Comparison of ENCODE assay signal across 19 cellular contexts in genomic region chr6:167462913-167463312, GRCh38.
A peak's percentile ranks its signal among the peaks of the same experiment; 100 is the strongest.
DNase-seq lines count a peak whose midpoint lies in the region; ATAC-seq and TF ChIP-seq lines count a peak whose summit lies in the region.
"Had no signal": no experiment of that assay in that cellular context is flagged by ENCODE, and none has a peak within 500 bp of the region (broad histone marks: within the 10 kb centered on the region; RNA-seq: fewer than 3 reads in every experiment).

No MANE protein-coding gene starts in this region.

- no peak overlapping the region for H3K4me3 Mint-ChIP-seq in endodermal cell
- H3K4me3 Mint-ChIP-seq: CD8-positive, alpha-beta T cell; HFFc6 had no signal

- H3K36me3 ChIP-seq in right atrium auricular region (no peaks in the 10 kb centered on the region), endodermal cell (ENCODE audit: control insufficient read depth, insufficient read depth, low read length) (no peaks in the 10 kb centered on the region), neuronal stem cell (replicated peaks in 1 of 2; ENCODE audit: control insufficient read depth in 2 of 2, insufficient read depth in 2 of 2, low read length in 2 of 2) (no peaks in the 10 kb centered on the region), MM.1S (replicated peaks; ENCODE audit: insufficient read depth, low read length) (no peaks in the 10 kb centered on the region)
- H3K36me3 ChIP-seq: BLaER1 treated with 17β-estradiol and CSF1 and Interleukin-3, amounts not matched to agents 10 nM and 100 nM had no signal

- no peak overlapping the region for H3K27ac Mint-ChIP-seq in endodermal cell
- H3K27ac Mint-ChIP-seq: CD8-positive, alpha-beta T cell; HFFc6 had no signal

- H2AFZ ChIP-seq in neuronal stem cell (ENCODE audit: low read length) (no peak overlapping the region), MM.1S (ENCODE audit: low read length) (no peak overlapping the region)

- no peak overlapping the region for H3K23ac ChIP-seq in neuronal stem cell (ENCODE audit: low read depth, low read length, poor library complexity)

- H3K4me3 ChIP-seq in right atrium auricular region = no peak overlapping the region
- no peak overlapping the region for H3K4me3 ChIP-seq in endodermal cell (ENCODE audit: low read length)
- no peak overlapping the region for H3K4me3 ChIP-seq in neuronal stem cell (ENCODE audit: low read length in 2 of 2)
- H3K4me3 ChIP-seq in MM.1S (ENCODE audit: low read length) = no peak overlapping the region
- H3K4me3 ChIP-seq: BLaER1 treated with 17β-estradiol and CSF1 and Interleukin-3, amounts not matched to agents 10 nM and 100 nM; GM12878 had no signal

- H3K9me3 Mint-ChIP-seq in endodermal cell = no peaks in the 10 kb centered on the region
- H3K9me3 Mint-ChIP-seq: CD8-positive, alpha-beta T cell had no signal

- H3K27ac ChIP-seq in right atrium auricular region = no peak overlapping the region
- no peak overlapping the region for H3K27ac ChIP-seq in endodermal cell (ENCODE audit: low read depth, low read length)
- no peak overlapping the region for H3K27ac ChIP-seq in neuronal stem cell (replicated peaks; ENCODE audit: low read length)
- no peak overlapping the region for H3K27ac ChIP-seq in MM.1S (ENCODE audit: low read length)
- H3K27ac ChIP-seq: BLaER1 treated with 17β-estradiol and CSF1 and Interleukin-3, amounts not matched to agents 10 nM and 100 nM; HL-60 had no signal

- no peaks in the 10 kb centered on the region for H3K27me3 Mint-ChIP-seq in endodermal cell (ENCODE audit: insufficient read depth)

- no peaks in the 10 kb centered on the region for H3K4me1 Mint-ChIP-seq in endodermal cell

- H2BK15ac ChIP-seq in neuronal stem cell (ENCODE audit: low read length) = no peak overlapping the region

- H3K9me3 ChIP-seq in right atrium auricular region = no peaks in the 10 kb centered on the region
- H3K9me3 ChIP-seq in endodermal cell (ENCODE audit: control insufficient read depth, low read length) = no peaks in the 10 kb centered on the region
- no peaks in the 10 kb centered on the region for H3K9me3 ChIP-seq in neuronal stem cell (replicated peaks in 1 of 2; ENCODE audit: control insufficient read depth in 2 of 2, insufficient read depth in 1 of 2, low read depth in 1 of 2, low read length in 2 of 2)
- H3K9me3 ChIP-seq in MM.1S (replicated peaks; ENCODE audit: insufficient read depth, low read length) = no peaks in the 10 kb centered on the region
- H3K9me3 ChIP-seq: BLaER1 treated with 17β-estradiol and CSF1 and Interleukin-3, amounts not matched to agents 10 nM and 100 nM had no signal

- H3K4me2 ChIP-seq in neuronal stem cell (ENCODE audit: insufficient read depth, low read length, poor library complexity, severe bottlenecking) (no peak overlapping the region), MM.1S (ENCODE audit: low read depth, low read length) (no peak overlapping the region)
- H3K4me2 ChIP-seq: BLaER1 treated with 17β-estradiol and CSF1 and Interleukin-3, amounts not matched to agents 10 nM and 100 nM had no signal

- H3F3A ChIP-seq in MM.1S (ENCODE audit: insufficient read depth, low read length) = no peaks in the 10 kb centered on the region

- intact Hi-C loops in Right ventricle myocardium inferior (cut with DNase I) = no loop called here

- no peak overlapping the region for H2BK12ac ChIP-seq in neuronal stem cell (ENCODE audit: low read length)

- no peak overlapping the region for H3K9ac ChIP-seq in endodermal cell (ENCODE audit: extremely low read depth, low read length, poor library complexity, severe bottlenecking)
- no peak overlapping the region for H3K9ac ChIP-seq in neuronal stem cell (ENCODE audit: low read depth, low read length, poor library complexity)
- H3K9ac ChIP-seq in MM.1S (ENCODE audit: low read length) = no peak overlapping the region
- H3K9ac ChIP-seq: BLaER1 treated with 17β-estradiol and CSF1 and Interleukin-3, amounts not matched to agents 10 nM and 100 nM had no signal

- TF ChIP-seq CTCF in right atrium auricular region (IDR thresholded peaks at IDR 0.05) (no peak), endodermal cell (conservative IDR thresholded peaks at IDR 0.05) (no peak), omental fat pad (IDR thresholded peaks at IDR 0.05) (no peak), MM.1S (IDR thresholded peaks at IDR 0.05; ENCODE audit: low read length) (no peak)

- no peak for ATAC-seq in Right ventricle myocardium inferior
- no peak for ATAC-seq in omental fat pad (ENCODE audit: low FRiP score)
- ATAC-seq: CD8-positive, alpha-beta T cell; GM12878 had no signal

- H3K14ac ChIP-seq in neuronal stem cell (ENCODE audit: low read length) = no peak overlapping the region

- H3K36me3 Mint-ChIP-seq in endodermal cell (ENCODE audit: low read depth) = no peaks in the 10 kb centered on the region
- H3K36me3 Mint-ChIP-seq: CD8-positive, alpha-beta T cell had no signal

- no peaks in the 10 kb centered on the region for H3K79me2 ChIP-seq in MM.1S (ENCODE audit: low read length)

- no peak overlapping the region for H2BK5ac ChIP-seq in neuronal stem cell (ENCODE audit: low read length)

- no peak overlapping the region for H4K8ac ChIP-seq in neuronal stem cell (ENCODE audit: low read depth, low read length)

- peak overlapping the region; percentile 3 for H2AK5ac ChIP-seq in neuronal stem cell (ENCODE audit: low read depth, low read length)

- no peaks in the 10 kb centered on the region for H3K4me1 ChIP-seq in right atrium auricular region
- H3K4me1 ChIP-seq in endodermal cell (ENCODE audit: control insufficient read depth, insufficient read depth, low read length) = no peaks in the 10 kb centered on the region
- peaks cover 4 to 8% of the 10 kb centered on the region in 2 donors for H3K4me1 ChIP-seq in neuronal stem cell (ENCODE audit: control insufficient read depth in 2 of 2, insufficient read depth in 1 of 2, low read depth in 1 of 2, low read length in 2 of 2)
- H3K4me1 ChIP-seq in MM.1S (ENCODE audit: low read length) = no peaks in the 10 kb centered on the region

- H3K18ac ChIP-seq in neuronal stem cell (ENCODE audit: low read length) = peak overlapping the region; percentile 66

- no peak overlapping the region for H2BK120ac ChIP-seq in neuronal stem cell (ENCODE audit: low read depth, low read length)

- DNase-seq in right atrium auricular region (ENCODE audit: low spot score) (peak; percentile 26), Right ventricle myocardium inferior (ENCODE audit: missing footprints) (no peak), endodermal cell (peak; percentile 35), neuronal stem cell (ENCODE audit: low spot score) (no peak), omental fat pad (ENCODE audit: low spot score) (no peak), GOT3 (lab: John Stamatoyannopoulos, UW) (no peak), MM.1S (no peak)
- DNase-seq: 8988T; CD8-positive, alpha-beta T cell; COR-L47; DMS 273 treated with DMSO at 0.1 percent for 48 hours; DND-41; EL; HCEC 1CT; HFFc6; IMR-90 had no signal

- no peak overlapping the region for H3K4ac ChIP-seq in neuronal stem cell (ENCODE audit: low read length)

- no peaks in the 10 kb centered on the region for H3K79me1 ChIP-seq in neuronal stem cell (ENCODE audit: low read depth, low read length)

- H4K20me1 ChIP-seq in MM.1S (ENCODE audit: insufficient read depth, low read length) = no peaks in the 10 kb centered on the region
- H4K20me1 ChIP-seq: BLaER1 treated with 17β-estradiol and CSF1 and Interleukin-3, amounts not matched to agents 10 nM and 100 nM had no signal

- 95 to 97% methylated on average over 5 to 6 of the region's 6 CpGs for WGBS in endodermal cell (ENCODE audit: insufficient coverage in 1 of 2, insufficient read length in 1 of 2), 2 experiments
- no CpG with 5 or more reads among the region's 6 CpGs for WGBS in neuronal stem cell (ENCODE audit: extremely low coverage in 2 of 2, insufficient read length in 2 of 2, insufficient replicate concordance in 1 of 2), 2 donors

- no peaks in the 10 kb centered on the region for H3K27me3 ChIP-seq in right atrium auricular region
- H3K27me3 ChIP-seq in endodermal cell (ENCODE audit: control insufficient read depth, insufficient read depth, low read length, poor library complexity, severe bottlenecking) = no peaks in the 10 kb centered on the region
- H3K27me3 ChIP-seq in neuronal stem cell (ENCODE audit: control insufficient read depth in 3 of 3, insufficient read depth in 3 of 3, low read depth in 1 of 3, low read length in 3 of 3) = no peaks in the 10 kb centered on the region
- H3K27me3 ChIP-seq in MM.1S (replicated peaks; ENCODE audit: insufficient read depth, low read length) = no peaks in the 10 kb centered on the region
- H3K27me3 ChIP-seq: BLaER1 treated with 17β-estradiol and CSF1 and Interleukin-3, amounts not matched to agents 10 nM and 100 nM had no signal

- H3K9me2 ChIP-seq in MM.1S (replicated peaks; ENCODE audit: insufficient read depth, low read length) = no peaks in the 10 kb centered on the region

- no peak overlapping the region for H4K91ac ChIP-seq in neuronal stem cell (ENCODE audit: low read depth, low read length, poor library complexity)

Comparison
In these comparisons a context has a peak if more than half of its experiments do, and no peak if none do; other contexts are left out.
1. DNase-seq: peak in right atrium auricular region (single experiment) and endodermal cell (single experiment); none in Right ventricle myocardium inferior (single experiment), neuronal stem cell (single experiment), omental fat pad (single experiment), GOT3 (single experiment) and MM.1S (single experiment).